Comparison of ENCODE assay signal across 28 cellular contexts in genomic region chr7:106613861-106614560, GRCh38. TPM values are rescaled to one million over a fixed set of nuclear protein-coding genes. Genes with fewer than 3 reads are reported as not detected.
DNase-seq lines count a peak whose midpoint lies in the region; ATAC-seq and TF ChIP-seq lines count a peak whose summit lies in the region.
"Had no signal": no experiment of that assay in that cellular context is flagged by ENCODE, and none has a peak within 500 bp of the region (broad histone marks: within the 10 kb centered on the region; RNA-seq: fewer than 3 reads in every experiment).

No MANE protein-coding gene starts in this region.

- H3K27me3 Mint-ChIP-seq in chondrocyte (ENCODE audit: low read depth), result no peaks in the 10 kb centered on the region
- H3K27me3 Mint-ChIP-seq: activated naive CD8-positive, alpha-beta T cell treated with anti-CD3 and anti-CD28 coated beads for 36 hours; progenitor cell of endocrine pancreas; T-helper 17 cell had no signal

- no peaks in the 10 kb centered on the region for H3K36me3 Mint-ChIP-seq in chondrocyte (ENCODE audit: low read depth)
- H3K36me3 Mint-ChIP-seq: activated naive CD8-positive, alpha-beta T cell treated with anti-CD3 and anti-CD28 coated beads for 36 hours; stimulated activated effector memory CD8-positive, alpha-beta T cell treated with anti-CD3 and anti-CD28 coated beads, Interleukin-12 subunit alpha, Interleukin-12 subunit beta, amount 100 ng/mL, for 72 hours had no signal

- no peaks in the 10 kb centered on the region for H3K36me3 ChIP-seq in ACC112 (ENCODE audit: insufficient read depth, low read length)
- H3K36me3 ChIP-seq in lower lobe of right lung, result no peaks in the 10 kb centered on the region
- H3K36me3 ChIP-seq: esophagus squamous epithelium, heart left ventricle, Peyer's patch, thoracic aorta, WERI-Rb-1 had no signal

- H3K9me3 ChIP-seq in lower lobe of right lung, result peaks cover 4% of the 10 kb centered on the region
- H3K9me3 ChIP-seq: esophagus squamous epithelium had no signal

- intact Hi-C loops in lower lobe of right lung (cut with DNase I), result no loop called here

- no peak overlapping the region for H3K4me3 Mint-ChIP-seq in chondrocyte (ENCODE audit: unreplicated experiment)
- H3K4me3 Mint-ChIP-seq: activated naive CD8-positive, alpha-beta T cell treated with anti-CD3 and anti-CD28 coated beads for 36 hours; endodermal cell; stimulated activated effector memory CD8-positive, alpha-beta T cell treated with anti-CD3 and anti-CD28 coated beads, Interleukin-12 subunit alpha, Interleukin-12 subunit beta, amount 100 ng/mL, for 72 hours; T-helper 17 cell had no signal

- H3K27ac ChIP-seq in ACC112 (ENCODE audit: low read depth, low read length) (peak overlapping the region; percentile 78), lower lobe of right lung (no peak overlapping the region)
- H3K27ac ChIP-seq: esophagus squamous epithelium, heart left ventricle, Peyer's patch, WERI-Rb-1 had no signal

- H3K4me1 ChIP-seq in ACC112 (ENCODE audit: control insufficient read depth, insufficient read depth, low read length, unreplicated experiment), result peaks cover 80% of the 10 kb centered on the region
- no peaks in the 10 kb centered on the region for H3K4me1 ChIP-seq in lower lobe of right lung

- DNase-seq in HS-27A (ENCODE audit: low read depth) (peak; percentile 33), chondrocyte (ENCODE audit: low spot score) (no peak), myocyte (ENCODE audit: low read depth) (peak; percentile 32), NCI-H146 (lab: John Stamatoyannopoulos, UW) (no peak), GM20000 (ENCODE audit: low spot score) (no peak), lower lobe of right lung (no peak), DMS79 (lab: John Stamatoyannopoulos, UW) (no peak)
- DNase-seq: 8988T; activated CD4-positive, alpha-beta T cell treated with anti-CD3 and anti-CD28 coated beads, Interleukin-2, amount 50 U/mL, for 4 hours; activated CD8-positive, alpha-beta memory T cell treated with anti-CD3 and anti-CD28 coated beads, Interleukin-2, amount 50 U/mL, for 48 hours; activated naive CD8-positive, alpha-beta T cell treated with anti-CD3 and anti-CD28 coated beads for 36 hours; C1 segment of cervical spinal cord; endodermal cell; esophagus squamous epithelium; heart left ventricle; NCI-H1417; NCI-H510A treated with DMSO at 0.1 percent for 48 hours; Peyer's patch; stimulated activated CD4-positive, alpha-beta T cell treated with anti-CD3 and anti-CD28 coated beads, Interleukin-2, amount 100 ng/mL, for 24 hours; T-helper 17 cell; WERI-Rb-1 had no signal

- H2AFZ ChIP-seq in ACC112 (ENCODE audit: low read length, unreplicated experiment), result peak overlapping the region; percentile 1

- peak overlapping the region; percentile 63 for H3K27ac Mint-ChIP-seq in chondrocyte (ENCODE audit: unreplicated experiment)
- H3K27ac Mint-ChIP-seq: activated naive CD8-positive, alpha-beta T cell treated with anti-CD3 and anti-CD28 coated beads for 36 hours; endodermal cell; progenitor cell of endocrine pancreas; stimulated activated effector memory CD8-positive, alpha-beta T cell treated with anti-CD3 and anti-CD28 coated beads, Interleukin-12 subunit alpha, Interleukin-12 subunit beta, amount 100 ng/mL, for 72 hours; T-helper 17 cell had no signal

- TF ChIP-seq CTCF in chondrocyte (IDR thresholded peaks at IDR 0.05) (no peak), GM20000 (IDR thresholded peaks at IDR 0.05; ENCODE audit: extremely low read depth, missing control alignments) (no peak), lower lobe of right lung (IDR thresholded peaks at IDR 0.05) (no peak)

- peaks cover 7% of the 10 kb centered on the region for H3K9me3 Mint-ChIP-seq in chondrocyte (ENCODE audit: low read depth)
- H3K9me3 Mint-ChIP-seq: stimulated activated effector memory CD8-positive, alpha-beta T cell treated with anti-CD3 and anti-CD28 coated beads, Interleukin-12 subunit alpha, Interleukin-12 subunit beta, amount 100 ng/mL, for 72 hours had no signal

- H3K4me3 ChIP-seq in ACC112 (ENCODE audit: low read depth, low read length) (no peak overlapping the region), lower lobe of right lung (no peak overlapping the region)
- H3K4me3 ChIP-seq: coronary artery, esophagus squamous epithelium, heart left ventricle, Peyer's patch, skin epidermis, thoracic aorta had no signal

- no peaks in the 10 kb centered on the region for H3K79me2 ChIP-seq in ACC112 (ENCODE audit: control insufficient read depth, insufficient read depth, low read length, unreplicated experiment)

- H3K27me3 ChIP-seq in ACC112 (ENCODE audit: insufficient read depth, low read length) (no peaks in the 10 kb centered on the region), lower lobe of right lung (ENCODE audit: low read depth) (no peaks in the 10 kb centered on the region)
- H3K27me3 ChIP-seq: esophagus squamous epithelium, heart left ventricle, Peyer's patch had no signal

- H3K4me1 Mint-ChIP-seq in chondrocyte (ENCODE audit: low read depth), result peaks cover 78% of the 10 kb centered on the region
- H3K4me1 Mint-ChIP-seq: activated naive CD8-positive, alpha-beta T cell treated with anti-CD3 and anti-CD28 coated beads for 36 hours; endodermal cell; stimulated activated effector memory CD8-positive, alpha-beta T cell treated with anti-CD3 and anti-CD28 coated beads, Interleukin-12 subunit alpha, Interleukin-12 subunit beta, amount 100 ng/mL, for 72 hours had no signal

- ATAC-seq in lower lobe of right lung, result no peak
- ATAC-seq: heart left ventricle; left lobe of liver; stimulated activated effector memory CD8-positive, alpha-beta T cell treated with anti-CD3 and anti-CD28 coated beads, Interleukin-12 subunit alpha, Interleukin-12 subunit beta, amount 100 ng/mL, for 72 hours; T-helper 17 cell had no signal

RNA-seq across cellular contexts. Expression of gene CCDC71L, which starts 46.9 kb away (rescaled TPM):
- total RNA-seq in chondrocyte, result 22.0 to 24.5 TPM (median 23.1 TPM) in 3 replicates
- total RNA-seq in myocyte, result 33.4 and 52.7 TPM in 2 replicates
- polyA plus RNA-seq in myocyte (2012), result 31.3 TPM
- total RNA-seq in lower lobe of right lung, result 24.1 TPM

Comparison
In these comparisons a context has a peak if more than half of its experiments do, and no peak if none do; other contexts are left out.
1. DNase-seq: peak in HS-27A (single experiment) and myocyte (single experiment); none in chondrocyte (single experiment), NCI-H146 (single experiment), GM20000 (single experiment), lower lobe of right lung (single experiment) and DMS79 (single experiment).